In the genomic region with DNA sequence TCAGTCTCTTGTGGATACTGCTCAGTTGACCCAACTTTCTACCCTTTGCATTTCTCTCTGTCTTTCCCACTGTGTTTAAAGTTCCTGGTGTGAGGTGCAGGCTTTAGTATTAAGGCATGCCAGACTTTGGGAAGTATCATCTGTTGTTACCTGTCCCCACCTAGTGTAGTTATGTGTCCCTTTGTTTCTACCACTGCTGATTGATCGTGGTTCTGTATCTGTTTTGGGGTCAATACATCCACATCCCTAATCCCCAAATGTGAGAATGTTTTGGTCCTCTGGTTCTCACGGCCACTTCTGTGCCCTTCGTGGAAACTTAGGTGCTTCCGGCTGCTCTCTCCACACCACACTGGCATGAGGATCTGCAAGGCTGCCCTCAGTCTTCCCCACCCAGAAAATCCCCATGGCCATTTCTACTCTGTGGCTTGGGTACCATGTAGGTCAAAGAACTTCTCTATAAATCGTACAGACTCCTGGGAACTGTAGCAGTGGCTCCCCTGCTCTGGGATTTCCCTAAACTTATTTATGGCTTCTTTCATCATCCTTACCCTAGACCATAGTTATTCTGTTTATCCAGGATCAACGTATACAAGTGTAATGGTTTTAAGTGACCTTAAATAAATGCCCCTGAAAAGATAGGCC, we compare ENCODE assay signal across 11 cellular contexts.
DNase-seq lines count a peak whose midpoint lies in the region; ATAC-seq, FAIRE-seq and TF ChIP-seq lines count a peak whose summit lies in the region.
"Had no signal": no experiment of that assay in that cellular context is flagged by ENCODE, and none has a peak within 500 bp of the region (broad histone marks: within the 10 kb centered on the region; RNA-seq: fewer than 3 reads in every experiment).

No MANE protein-coding gene starts in this region.

- peak; percentile 47 for ATAC-seq in GM21723 (IDR thresholded peaks at IDR 0.05; ENCODE audit: unreplicated experiment)
- ATAC-seq in HG03442 (IDR thresholded peaks at IDR 0.05; ENCODE audit: unreplicated experiment) = peak; percentile 45
- no peak for ATAC-seq in stimulated activated effector memory CD8-positive, alpha-beta T cell treated with anti-CD3 and anti-CD28 coated beads, Interleukin-12 subunit alpha, Interleukin-12 subunit beta, amount 100 ng/mL, for 72 hours
- ATAC-seq in activated naive CD4-positive, alpha-beta T cell treated with anti-CD3 and anti-CD28 coated beads, Interleukin-2, amount 50 U/mL, for 72 hours = no peak
- ATAC-seq: left colon had no signal

- H3K4me1 ChIP-seq in esophagus squamous epithelium = peaks cover 0 to 9% (median 0%) of the 10 kb centered on the region in 3 donors

- 80 to 86% methylated on average over 6 of the region's 6 CpGs for WGBS in esophagus squamous epithelium, 2 donors

- no peaks in the 10 kb centered on the region for H3K36me3 ChIP-seq in esophagus squamous epithelium

- H3K27ac Mint-ChIP-seq in stimulated activated effector memory CD8-positive, alpha-beta T cell treated with anti-CD3 and anti-CD28 coated beads, Interleukin-12 subunit alpha, Interleukin-12 subunit beta, amount 100 ng/mL, for 72 hours = peak overlapping the region; percentile 84
- no peak overlapping the region for H3K27ac Mint-ChIP-seq in activated naive CD4-positive, alpha-beta T cell treated with anti-CD3 and anti-CD28 coated beads, Interleukin-2, amount 50 U/mL, for 72 hours

- H3K4me3 Mint-ChIP-seq in stimulated activated effector memory CD8-positive, alpha-beta T cell treated with anti-CD3 and anti-CD28 coated beads, Interleukin-12 subunit alpha, Interleukin-12 subunit beta, amount 100 ng/mL, for 72 hours = peak overlapping the region; percentile 27

- no peaks in the 10 kb centered on the region for H3K27me3 ChIP-seq in esophagus squamous epithelium

- H3K9me3 Mint-ChIP-seq in stimulated activated effector memory CD8-positive, alpha-beta T cell treated with anti-CD3 and anti-CD28 coated beads, Interleukin-12 subunit alpha, Interleukin-12 subunit beta, amount 100 ng/mL, for 72 hours = peaks cover 2% of the 10 kb centered on the region
- peaks cover 5 to 18% of the 10 kb centered on the region in 2 donors for H3K9me3 Mint-ChIP-seq in activated naive CD4-positive, alpha-beta T cell treated with anti-CD3 and anti-CD28 coated beads, Interleukin-2, amount 50 U/mL, for 72 hours

- H3K4me3 ChIP-seq in esophagus squamous epithelium = no peak overlapping the region

- peaks cover 5% of the 10 kb centered on the region for H3K36me3 Mint-ChIP-seq in stimulated activated effector memory CD8-positive, alpha-beta T cell treated with anti-CD3 and anti-CD28 coated beads, Interleukin-12 subunit alpha, Interleukin-12 subunit beta, amount 100 ng/mL, for 72 hours
- peaks cover 13 to 34% of the 10 kb centered on the region in 2 donors for H3K36me3 Mint-ChIP-seq in activated naive CD4-positive, alpha-beta T cell treated with anti-CD3 and anti-CD28 coated beads, Interleukin-2, amount 50 U/mL, for 72 hours

- H3K4me1 Mint-ChIP-seq in stimulated activated effector memory CD8-positive, alpha-beta T cell treated with anti-CD3 and anti-CD28 coated beads, Interleukin-12 subunit alpha, Interleukin-12 subunit beta, amount 100 ng/mL, for 72 hours = peaks cover 30% of the 10 kb centered on the region

- no peak for DNase-seq in GM12891 (ENCODE audit: insufficient read length, low spot score)
- no peak for DNase-seq in stimulated activated effector memory CD8-positive, alpha-beta T cell treated with anti-CD3 and anti-CD28 coated beads, Interleukin-12 subunit alpha, Interleukin-12 subunit beta, amount 100 ng/mL, for 72 hours (ENCODE audit: low spot score in 2 of 2)
- DNase-seq in stimulated activated CD4-positive, alpha-beta T cell treated with anti-CD3 and anti-CD28 coated beads, Interleukin-12 subunit alpha, Interleukin-12 subunit beta, amount 100 ng/mL, for 4 hours = no peak
- no peak for DNase-seq in activated naive CD4-positive, alpha-beta T cell treated with anti-CD3 and anti-CD28 coated beads, Interleukin-2, amount 50 U/mL, for 72 hours (ENCODE audit: low spot score in 2 of 2)
- no peak for DNase-seq in esophagus squamous epithelium (lab: John Stamatoyannopoulos, UW)
- DNase-seq: activated gamma-delta T cell, hypothalamus, left colon, SIG-M5 had no signal

- peak; percentile 55 for FAIRE-seq in GM12891 (lab: Jason Lieb, UNC)

- no peak for TF ChIP-seq POLR2A in GM12891 (IDR thresholded peaks at IDR 0.05; ENCODE audit: low read depth, low read length)
- no peak for TF ChIP-seq POLR2A in esophagus squamous epithelium (IDR thresholded peaks at IDR 0.05)

- intact Hi-C loops in esophagus squamous epithelium (cut with DNase I) = no loop called here

- peaks cover 0 to 5% (median 0%) of the 10 kb centered on the region in 3 donors for H3K9me3 ChIP-seq in esophagus squamous epithelium

- no peak for TF ChIP-seq CTCF in esophagus squamous epithelium (IDR thresholded peaks at IDR 0.05)

- no peak overlapping the region for H3K27ac ChIP-seq in esophagus squamous epithelium

TF ChIP-seq in GM12891, 5 proteins besides CTCF, POLR2A, EP300 and RAD21:
- TF ChIP-seq TAF1 (IDR thresholded peaks at IDR 0.05; ENCODE audit: low read depth, low read length) (no peak; the same call in 1 of the 2 replicates), POU2F2 (IDR thresholded peaks at IDR 0.05; ENCODE audit: low read depth, low read length) (no peak)

Comparison
In these comparisons a context has a peak if more than half of its experiments do, and no peak if none do; other contexts are left out.
1. ATAC-seq: peak in GM21723 (single experiment) and HG03442 (single experiment); none in stimulated activated effector memory CD8-positive, alpha-beta T cell treated with anti-CD3 and anti-CD28 coated beads, Interleukin-12 subunit alpha, Interleukin-12 subunit beta, amount 100 ng/mL, for 72 hours (single experiment) and activated naive CD4-positive, alpha-beta T cell treated with anti-CD3 and anti-CD28 coated beads, Interleukin-2, amount 50 U/mL, for 72 hours (0 of 2).